1 cellular context compared by ENCODE assay signal in genomic region chr15:100880897-100881242, GRCh38.
TF ChIP-seq lines count a peak whose summit lies in the region.

No MANE protein-coding gene starts in this region.

TF ChIP-seq in IMR-90, 13 proteins besides CTCF, POLR2A, EP300 and RAD21 (continued from another document):
- TF ChIP-seq USF2 (IDR thresholded peaks at IDR 0.05; ENCODE audit: low read depth, low read length) (no peak), CEBPB (IDR thresholded peaks at IDR 0.05; ENCODE audit: low read depth, low read length) (no peak), NFE2L2 (IDR thresholded peaks at IDR 0.05; ENCODE audit: low read depth, low read length) (no peak), SMC3 (IDR thresholded peaks at IDR 0.05; ENCODE audit: low read depth, low read length) (no peak), CHD1 (IDR thresholded peaks at IDR 0.05; ENCODE audit: low read depth, low read length) (no peak), MXI1 (IDR thresholded peaks at IDR 0.05; ENCODE audit: borderline replicate concordance, low read depth, low read length) (no peak), BHLHE40 (IDR thresholded peaks at IDR 0.05; ENCODE audit: low read depth, low read length) (no peak), FOS (IDR thresholded peaks at IDR 0.05; ENCODE audit: low read depth, low read length) (no peak), MAZ (IDR thresholded peaks at IDR 0.05; ENCODE audit: borderline replicate concordance, low read depth, low read length) (no peak)
- TF ChIP-seq, protein P1, sequence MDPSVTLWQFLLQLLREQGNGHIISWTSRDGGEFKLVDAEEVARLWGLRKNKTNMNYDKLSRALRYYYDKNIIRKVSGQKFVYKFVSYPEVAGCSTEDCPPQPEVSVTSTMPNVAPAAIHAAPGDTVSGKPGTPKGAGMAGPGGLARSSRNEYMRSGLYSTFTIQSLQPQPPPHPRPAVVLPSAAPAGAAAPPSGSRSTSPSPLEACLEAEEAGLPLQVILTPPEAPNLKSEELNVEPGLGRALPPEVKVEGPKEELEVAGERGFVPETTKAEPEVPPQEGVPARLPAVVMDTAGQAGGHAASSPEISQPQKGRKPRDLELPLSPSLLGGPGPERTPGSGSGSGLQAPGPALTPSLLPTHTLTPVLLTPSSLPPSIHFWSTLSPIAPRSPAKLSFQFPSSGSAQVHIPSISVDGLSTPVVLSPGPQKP (IDR thresholded peaks at IDR 0.05; ENCODE audit: borderline replicate concordance, low read depth, low read length), result no peak
TF ChIP-seq in IMR-90: peak in this region for 0.
